33 cellular contexts compared by ENCODE assay signal in the genomic region with DNA sequence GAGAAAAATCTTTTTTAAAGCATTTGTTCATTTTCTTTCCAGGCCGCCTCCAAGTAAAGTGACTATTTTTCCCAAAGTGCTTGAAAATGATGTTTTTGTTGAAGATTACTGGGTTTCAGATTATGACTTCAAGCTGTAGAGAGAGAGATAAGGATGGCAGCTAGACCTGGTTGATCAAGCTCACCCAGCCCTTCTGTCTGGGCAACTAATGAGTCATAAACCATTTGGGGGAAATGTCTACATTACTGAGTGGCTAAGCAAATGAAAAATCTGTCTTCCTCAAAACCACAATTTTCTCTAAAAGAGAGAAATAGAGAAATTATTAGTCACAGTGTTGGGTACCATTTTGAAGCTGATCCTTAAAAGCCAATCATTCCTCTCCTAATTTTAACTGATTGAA.
DNase-seq lines count a peak whose midpoint lies in the region; ATAC-seq, FAIRE-seq and TF ChIP-seq lines count a peak whose summit lies in the region.
"Had no signal": no experiment of that assay in that cellular context is flagged by ENCODE, and none has a peak within 500 bp of the region (broad histone marks: within the 10 kb centered on the region; RNA-seq: fewer than 3 reads in every experiment).

No MANE protein-coding gene starts in this region.

- H3K9me3 Mint-ChIP-seq in astrocyte (ENCODE audit: unreplicated experiment) = no peaks in the 10 kb centered on the region
- H3K9me3 Mint-ChIP-seq: activated naive CD4-positive, alpha-beta T cell treated with anti-CD3 and anti-CD28 coated beads for 36 hours; nephron had no signal

- CTCF ChIA-PET in A673 (lab: Charles Lee) = no interaction called here

- ATAC-seq in GM18505 (IDR thresholded peaks at IDR 0.05; ENCODE audit: unreplicated experiment) (no peak), GM18498 (IDR thresholded peaks at IDR 0.05; ENCODE audit: unreplicated experiment) (no peak), GM19455 (IDR thresholded peaks at IDR 0.05; ENCODE audit: unreplicated experiment) (no peak)
- ATAC-seq: activated CD4-positive, alpha-beta T cell treated with anti-CD3 and anti-CD28 coated beads for 36 hours; activated CD8-positive, alpha-beta T cell treated with anti-CD3 and anti-CD28 coated beads for 36 hours; HCT116 had no signal

- H3K9ac ChIP-seq in astrocyte (ENCODE audit: low read length) = no peak overlapping the region

- H2AFZ ChIP-seq in astrocyte (ENCODE audit: low read depth, low read length) = no peak overlapping the region

- no peak for FAIRE-seq in astrocyte (lab: Jason Lieb, UNC)
- FAIRE-seq: colon, endothelial cell of umbilical vein, GM12891, small intestine had no signal

- no peaks in the 10 kb centered on the region for H4K20me1 ChIP-seq in astrocyte (ENCODE audit: insufficient read depth, low read length)

- H3K36me3 ChIP-seq in A673 (ENCODE audit: insufficient read depth, low read length, poor library complexity, severe bottlenecking) (no peaks in the 10 kb centered on the region), astrocyte (ENCODE audit: insufficient read depth, low read length) (no peaks in the 10 kb centered on the region)
- H3K36me3 ChIP-seq: breast epithelium, ovary, Peyer's patch, suprapubic skin, upper lobe of left lung had no signal

- no peaks in the 10 kb centered on the region for H3K9me3 ChIP-seq in A673 (ENCODE audit: low read depth, low read length, poor library complexity, severe bottlenecking)
- no peaks in the 10 kb centered on the region for H3K9me3 ChIP-seq in astrocyte (ENCODE audit: insufficient read depth, low read depth, low read length)
- H3K9me3 ChIP-seq: breast epithelium, ovary, Peyer's patch, suprapubic skin, upper lobe of left lung had no signal

- no peak overlapping the region for H3K4me2 ChIP-seq in astrocyte (ENCODE audit: low read length)

- POLR2A ChIA-PET in A673 (lab: Charles Lee; ENCODE audit: low non-redundant PET) = no interaction called here

- TF ChIP-seq CTCF in A673 (conservative IDR thresholded peaks at IDR 0.05; ENCODE audit: low read depth, low read length) (no peak), astrocyte (IDR thresholded peaks at IDR 0.05; ENCODE audit: insufficient read depth, low read depth, low read length) (no peak)

- peak overlapping the region; percentile 70 for H3K27ac Mint-ChIP-seq in astrocyte (ENCODE audit: unreplicated experiment)
- H3K27ac Mint-ChIP-seq: activated CD4-positive, alpha-beta T cell treated with anti-CD3 and anti-CD28 coated beads for 36 hours; activated CD8-positive, alpha-beta T cell treated with anti-CD3 and anti-CD28 coated beads for 36 hours; activated naive CD4-positive, alpha-beta T cell treated with anti-CD3 and anti-CD28 coated beads for 36 hours; CD8-positive, alpha-beta memory T cell; immature natural killer cell; nephron had no signal

- DNase-seq in A673 (ENCODE audit: low spot score) = no peak
- DNase-seq in M059J (ENCODE audit: low read depth) = peak; percentile 38
- peak; percentile 40 for DNase-seq in astrocyte (ENCODE audit: low read depth)
- peak; percentile 35 for DNase-seq in kidney tubule cell (ENCODE audit: low spot score)
- no peak for DNase-seq in NCI-H82 (lab: John Stamatoyannopoulos, UW)
- DNase-seq: activated CD4-positive, alpha-beta T cell treated with anti-CD3 and anti-CD28 coated beads for 36 hours; activated CD8-positive, alpha-beta memory T cell treated with anti-CD3 and anti-CD28 coated beads, Interleukin-2, amount 50 U/mL, for 48 hours; activated CD8-positive, alpha-beta T cell treated with anti-CD3 and anti-CD28 coated beads for 36 hours; activated naive CD4-positive, alpha-beta T cell treated with anti-CD3 and anti-CD28 coated beads for 36 hours; CD8-positive, alpha-beta memory T cell; DMS 273 treated with DMSO at 0.1 percent for 48 hours; immature natural killer cell; Kasumi-1; NCI-H146; NCI-H2107; NCI-H446; ovary; Peyer's patch; small intestine; stimulated activated CD4-positive, alpha-beta T cell treated with anti-CD3 and anti-CD28 coated beads, Interleukin-1b, Interleukin-23, amount 100 ng/mL, for 48 hours; stimulated activated naive CD4-positive, alpha-beta T cell treated with Interleukin-2 at 50 U/mL for 16 hours; upper lobe of left lung had no signal

- H3K4me1 ChIP-seq in A673 (ENCODE audit: insufficient read depth, low read length, poor library complexity, severe bottlenecking) = peaks cover 39% of the 10 kb centered on the region
- H3K4me1 ChIP-seq in astrocyte (ENCODE audit: insufficient read depth, low read length) = no peaks in the 10 kb centered on the region
- H3K4me1 ChIP-seq: breast epithelium, Peyer's patch, suprapubic skin, upper lobe of left lung had no signal

- BruUV-seq in A673 (replicated peaks; lab: Mats Ljungman, UMichigan) = no TSS peak

- H3K27me3 ChIP-seq in A673 (replicated peaks; ENCODE audit: insufficient read depth, low read depth, low read length, poor library complexity) = no peaks in the 10 kb centered on the region
- no peaks in the 10 kb centered on the region for H3K27me3 ChIP-seq in astrocyte (ENCODE audit: insufficient read depth, low read length)
- H3K27me3 ChIP-seq: breast epithelium, ovary, Peyer's patch, suprapubic skin, upper lobe of left lung had no signal

- H3K27me3 Mint-ChIP-seq in astrocyte (ENCODE audit: low read depth, unreplicated experiment) = peaks cover under 1% of the 10 kb centered on the region
- H3K27me3 Mint-ChIP-seq: activated CD4-positive, alpha-beta T cell treated with anti-CD3 and anti-CD28 coated beads for 36 hours; CD8-positive, alpha-beta memory T cell had no signal

- H3K4me3 ChIP-seq in A673 (ENCODE audit: low read depth, low read length, poor library complexity, severe bottlenecking) = no peak overlapping the region
- no peak overlapping the region for H3K4me3 ChIP-seq in astrocyte (ENCODE audit: insufficient read depth, low read depth, low read length)
- H3K4me3 ChIP-seq: breast epithelium, ovary, Peyer's patch, suprapubic skin, upper lobe of left lung had no signal

- peak overlapping the region; percentile 100 for H3K27ac ChIP-seq in A673 (ENCODE audit: low read depth, low read length, poor library complexity, severe bottlenecking)
- H3K27ac ChIP-seq in astrocyte (ENCODE audit: low read depth, low read length) = no peak overlapping the region
- H3K27ac ChIP-seq: breast epithelium, ovary, Peyer's patch, suprapubic skin, upper lobe of left lung, VCaP had no signal

- no peak for TF ChIP-seq POLR2A in GM18505 (IDR thresholded peaks at IDR 0.05; ENCODE audit: borderline replicate concordance, extremely low read depth, insufficient read depth, insufficient read length)

- no peaks in the 10 kb centered on the region for H3K79me2 ChIP-seq in astrocyte (ENCODE audit: insufficient read depth, low read length)

- H3K4me1 Mint-ChIP-seq in astrocyte (ENCODE audit: low read depth, unreplicated experiment) = peaks cover 33% of the 10 kb centered on the region
- H3K4me1 Mint-ChIP-seq: activated CD4-positive, alpha-beta T cell treated with anti-CD3 and anti-CD28 coated beads for 36 hours; CD8-positive, alpha-beta memory T cell; immature natural killer cell; nephron had no signal

- H3K4me3 Mint-ChIP-seq in astrocyte (ENCODE audit: unreplicated experiment) = no peak overlapping the region
- H3K4me3 Mint-ChIP-seq: activated CD4-positive, alpha-beta T cell treated with anti-CD3 and anti-CD28 coated beads for 36 hours; activated CD8-positive, alpha-beta T cell treated with anti-CD3 and anti-CD28 coated beads for 36 hours; activated naive CD4-positive, alpha-beta T cell treated with anti-CD3 and anti-CD28 coated beads for 36 hours; CD8-positive, alpha-beta memory T cell; immature natural killer cell; nephron had no signal

- no peaks in the 10 kb centered on the region for H3K36me3 Mint-ChIP-seq in astrocyte (ENCODE audit: low read depth, unreplicated experiment)
- H3K36me3 Mint-ChIP-seq: immature natural killer cell had no signal

- intact Hi-C loops in A673 (cut with micrococcal nuclease; ENCODE audit: unreplicated experiment) = no loop called here

Comparison
In these comparisons a context has a peak if more than half of its experiments do, and no peak if none do; other contexts are left out.
1. DNase-seq: peak in M059J (single experiment), astrocyte (single experiment) and kidney tubule cell (single experiment); none in A673 (single experiment) and NCI-H82 (single experiment).